In genomic region chr7:33191326-33191725, GRCh38 we compare ENCODE assay signal across 9 cellular contexts.
A peak's percentile ranks its signal among the peaks of the same experiment; 100 is the strongest.
DNase-seq lines count a peak whose midpoint lies in the region; ATAC-seq and TF ChIP-seq lines count a peak whose summit lies in the region.
"Had no signal": no experiment of that assay in that cellular context is flagged by ENCODE, and none has a peak within 500 bp of the region (broad histone marks: within the 10 kb centered on the region; RNA-seq: fewer than 3 reads in every experiment).

No MANE protein-coding gene starts in this region.

- no peak overlapping the region for H3K27ac ChIP-seq in SK-N-SH (ENCODE audit: low read depth in 2 of 2, low read length in 1 of 2)
- H3K27ac ChIP-seq: C4-2B had no signal

- H3K4me2 ChIP-seq in SK-N-SH: 0 out of 2 replicates have a peak overlapping the region, but pooled peaks have one; percentile 3

- POLR2A ChIA-PET in SK-N-SH (lab: Yijun Ruan, JAX): no interaction called here

- no peaks in the 10 kb centered on the region; a peak in 1 of 4 replicates for H3K4me1 ChIP-seq in SK-N-SH (ENCODE audit: control insufficient read depth in 1 of 2, insufficient read depth in 2 of 2, low read depth in 1 of 2, low read length in 1 of 2)

- H3K36me3 Mint-ChIP-seq in activated CD8-positive, alpha-beta memory T cell treated with anti-CD3 and anti-CD28 coated beads, Interleukin-2, amount 10 ng/mL, durations not matched to agents 7 days and 5 days: no peaks in the 10 kb centered on the region
- peaks cover 2 to 3% of the 10 kb centered on the region in 2 donors for H3K36me3 Mint-ChIP-seq in stimulated activated naive B cell treated with anti-CD40 and anti-IgM and Interleukin-4, amounts not matched to agents 10 μg/mL and 1 μg/mL and 100 μg/mL, for 72 hours

- H3K79me2 ChIP-seq in SK-N-SH (ENCODE audit: insufficient read depth): no peaks in the 10 kb centered on the region

- no peaks in the 10 kb centered on the region for H3K36me3 ChIP-seq in SK-N-SH (replicated peaks in 1 of 2; ENCODE audit: control insufficient read depth in 1 of 2, insufficient read depth in 2 of 2, low read length in 1 of 2)

- no peaks in the 10 kb centered on the region for H3K9me2 ChIP-seq in SK-N-SH

- peak; percentile 48 for DNase-seq in activated CD8-positive, alpha-beta memory T cell treated with anti-CD3 and anti-CD28 coated beads, Interleukin-2, amount 10 ng/mL, durations not matched to agents 7 days and 5 days
- DNase-seq in activated CD8-positive, alpha-beta memory T cell treated with anti-CD3 and anti-CD28 coated beads for 24 hours: no peak
- DNase-seq in SK-N-SH (no peak), NCI-H1930 (lab: John Stamatoyannopoulos, UW) (no peak), erythroblast (lab: John Stamatoyannopoulos, UW) (no peak)
- no peak for DNase-seq in stimulated activated naive B cell treated with anti-CD40 and anti-IgM and Interleukin-4, amounts not matched to agents 10 μg/mL and 1 μg/mL and 100 μg/mL, for 72 hours
- DNase-seq in activated effector memory CD4-positive, alpha-beta T cell treated with anti-CD3 and anti-CD28 coated beads, Interleukin-2, amount 50 U/mL, for 16 hours: no peak

- peak overlapping the region; percentile 47 for H3K27ac Mint-ChIP-seq in activated CD8-positive, alpha-beta memory T cell treated with anti-CD3 and anti-CD28 coated beads, Interleukin-2, amount 10 ng/mL, durations not matched to agents 7 days and 5 days
- H3K27ac Mint-ChIP-seq in stimulated activated naive B cell treated with anti-CD40 and anti-IgM and Interleukin-4, amounts not matched to agents 10 μg/mL and 1 μg/mL and 100 μg/mL, for 72 hours: no peak overlapping the region

- H3K27me3 Mint-ChIP-seq in activated CD8-positive, alpha-beta memory T cell treated with anti-CD3 and anti-CD28 coated beads, Interleukin-2, amount 10 ng/mL, durations not matched to agents 7 days and 5 days: no peaks in the 10 kb centered on the region
- no peaks in the 10 kb centered on the region for H3K27me3 Mint-ChIP-seq in stimulated activated naive B cell treated with anti-CD40 and anti-IgM and Interleukin-4, amounts not matched to agents 10 μg/mL and 1 μg/mL and 100 μg/mL, for 72 hours

- H4K20me1 ChIP-seq in SK-N-SH (ENCODE audit: insufficient read depth): no peaks in the 10 kb centered on the region

- no peaks in the 10 kb centered on the region for H3F3A ChIP-seq in SK-N-SH (replicated peaks; ENCODE audit: insufficient read depth)

- peaks cover 21% of the 10 kb centered on the region for H3K4me1 Mint-ChIP-seq in activated CD8-positive, alpha-beta memory T cell treated with anti-CD3 and anti-CD28 coated beads, Interleukin-2, amount 10 ng/mL, durations not matched to agents 7 days and 5 days
- H3K4me1 Mint-ChIP-seq in stimulated activated naive B cell treated with anti-CD40 and anti-IgM and Interleukin-4, amounts not matched to agents 10 μg/mL and 1 μg/mL and 100 μg/mL, for 72 hours: peaks cover 23 to 34% of the 10 kb centered on the region in 2 donors

- H3K9me3 ChIP-seq in SK-N-SH: no peaks in the 10 kb centered on the region

- no peak for TF ChIP-seq EP300 in SK-N-SH (IDR thresholded peaks at IDR 0.05; ENCODE audit: borderline replicate concordance in 1 of 2, low read depth in 1 of 2, low read length in 1 of 2)

- ATAC-seq in activated CD8-positive, alpha-beta memory T cell treated with anti-CD3 and anti-CD28 coated beads, Interleukin-2, amount 10 ng/mL, durations not matched to agents 7 days and 5 days: peak; percentile 85
- peak; percentile 73 for ATAC-seq in HG02943 (IDR thresholded peaks at IDR 0.05; ENCODE audit: low read depth, unreplicated experiment)
- ATAC-seq in stimulated activated naive B cell treated with anti-CD40 and anti-IgM and Interleukin-4, amounts not matched to agents 10 μg/mL and 1 μg/mL and 100 μg/mL, for 72 hours (replicated peaks): peak; percentile 67 to 78

- no peaks in the 10 kb centered on the region for H3K9me3 Mint-ChIP-seq in activated CD8-positive, alpha-beta memory T cell treated with anti-CD3 and anti-CD28 coated beads, Interleukin-2, amount 10 ng/mL, durations not matched to agents 7 days and 5 days (ENCODE audit: low read depth)
- no peaks in the 10 kb centered on the region for H3K9me3 Mint-ChIP-seq in stimulated activated naive B cell treated with anti-CD40 and anti-IgM and Interleukin-4, amounts not matched to agents 10 μg/mL and 1 μg/mL and 100 μg/mL, for 72 hours

- CTCF ChIA-PET in activated CD8-positive, alpha-beta memory T cell treated with anti-CD3 and anti-CD28 coated beads, Interleukin-2, amount 10 ng/mL, durations not matched to agents 7 days and 5 days (lab: Charles Lee): no interaction called here
- CTCF ChIA-PET in SK-N-SH (lab: Yijun Ruan, JAX): interaction anchor here (0.7 to 2.1 kb wide), 3 partner anchors 525 to 742 kb away, joined by 3 to 9 read pairs (median 6); no protein-coding TSS in a partner anchor

- peak overlapping the region; percentile 16 for H3K4me3 Mint-ChIP-seq in activated CD8-positive, alpha-beta memory T cell treated with anti-CD3 and anti-CD28 coated beads, Interleukin-2, amount 10 ng/mL, durations not matched to agents 7 days and 5 days
- peak overlapping the region in 1 of 2 donors; percentile 1 for H3K4me3 Mint-ChIP-seq in stimulated activated naive B cell treated with anti-CD40 and anti-IgM and Interleukin-4, amounts not matched to agents 10 μg/mL and 1 μg/mL and 100 μg/mL, for 72 hours

- H3K27me3 ChIP-seq in SK-N-SH (ENCODE audit: insufficient read depth): no peaks in the 10 kb centered on the region

- H3K9ac ChIP-seq in SK-N-SH: no peak overlapping the region

- no peak for TF ChIP-seq CTCF in SK-N-SH (IDR thresholded peaks at IDR 0.05)

- H3K4me3 ChIP-seq in SK-N-SH (ENCODE audit: low read depth in 2 of 2, low read length in 1 of 2): peak overlapping the region in 1 of 2 experiments; percentile 10; a peak in 1 of 4 replicates

- TF ChIP-seq RAD21 in SK-N-SH (IDR thresholded peaks at IDR 0.05; ENCODE audit: low read length): no peak

- TF ChIP-seq POLR2A in erythroblast (IDR thresholded peaks at IDR 0.05; ENCODE audit: low read length): no peak

- H2AFZ ChIP-seq in SK-N-SH (ENCODE audit: low read depth): no peak overlapping the region

TF ChIP-seq in SK-N-SH, 30 proteins besides CTCF, POLR2A, EP300 and RAD21:
- no peak for TF ChIP-seq MEF2A (IDR thresholded peaks at IDR 0.05; ENCODE audit: borderline replicate concordance, low read depth)
- no peak for TF ChIP-seq PBX3 (IDR thresholded peaks at IDR 0.05)
- TF ChIP-seq REST (IDR thresholded peaks at IDR 0.05; ENCODE audit: low read depth, low read length): no peak
- TF ChIP-seq FOXJ3 (CRISPR knock-in tag; IDR thresholded peaks at IDR 0.05): no peak
- TF ChIP-seq MAX (IDR thresholded peaks at IDR 0.05; ENCODE audit: low read depth): no peak
- no peak for TF ChIP-seq RFX5 (IDR thresholded peaks at IDR 0.05; ENCODE audit: low read length)
- no peak for TF ChIP-seq TCF12 (IDR thresholded peaks at IDR 0.05)
TF ChIP-seq in SK-N-SH: peak in this region for 0.
